ENCODE assay signal across 9 cellular contexts in the genomic region with DNA sequence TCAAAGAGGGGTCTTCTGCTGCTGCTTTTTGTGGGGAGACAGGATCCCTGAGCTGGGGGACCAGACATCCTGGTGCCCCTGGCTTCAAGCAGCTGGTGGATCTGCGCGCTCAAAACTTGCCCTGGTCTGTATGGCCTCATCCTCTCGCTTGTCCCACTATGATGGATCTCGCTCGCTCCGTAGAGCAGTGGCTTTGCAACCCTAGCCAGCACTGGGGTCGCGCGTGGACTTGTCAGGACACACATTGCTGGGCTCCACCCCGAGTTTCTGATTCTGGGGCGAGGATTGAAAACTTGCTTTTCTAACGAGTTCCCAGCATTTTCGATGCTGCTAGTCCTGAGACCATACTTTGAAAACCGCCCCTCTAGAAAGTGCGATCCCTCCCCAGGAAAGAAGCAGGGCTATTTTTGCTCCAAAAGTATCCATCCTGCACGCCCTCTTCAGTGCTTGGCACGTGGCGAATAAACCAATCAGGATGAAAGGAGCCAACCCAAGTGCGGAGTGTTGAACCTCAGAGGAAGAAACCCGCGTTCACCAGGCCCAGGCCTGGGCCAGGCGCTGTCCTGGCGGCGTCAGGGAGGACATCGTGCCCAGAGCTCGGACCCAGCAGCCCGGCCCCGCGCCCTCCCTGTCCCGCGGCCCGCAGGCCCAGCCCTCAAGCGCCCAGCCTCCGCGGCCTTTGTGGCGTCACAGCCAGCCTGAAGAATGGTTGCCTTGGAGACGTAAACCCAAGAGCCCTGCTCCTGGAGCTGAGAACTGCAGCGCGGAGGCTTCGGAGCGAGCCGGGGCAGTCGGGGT. TPM values are rescaled to one million over a fixed set of nuclear protein-coding genes. Genes with fewer than 3 reads are reported as not detected.
DNase-seq lines count a peak whose midpoint lies in the region; ATAC-seq lines count a peak whose summit lies in the region.
"Had no signal": no experiment of that assay in that cellular context is flagged by ENCODE, and none has a peak within 500 bp of the region (broad histone marks: within the 10 kb centered on the region; RNA-seq: fewer than 3 reads in every experiment).

TSS of gene CFAP100 (plus strand) at position 731 of the 798 bp plus-strand sequence. CDS start 1,092 bp downstream, outside the sequence.

- peaks cover 4% of the 10 kb centered on the region for H3K4me1 Mint-ChIP-seq in activated CD4-positive, alpha-beta memory T cell treated with anti-CD3 and anti-CD28 coated beads, Interleukin-2, amount 10 ng/mL, durations not matched to agents 7 days and 5 days

- ATAC-seq in esophagus mucosa: no peak

- H3K9ac ChIP-seq in skeletal muscle tissue (ENCODE audit: low read depth in 1 of 3, low read length in 3 of 3): peak within 1 kb of the TSS in 1 of 3 donors; percentile 45

- H3K27ac ChIP-seq in caudate nucleus (ENCODE audit: low read depth, low read length) (peak within 1 kb of the TSS; percentile 46), skeletal muscle tissue (ENCODE audit: low read depth, low read length) (no peak within 1 kb of the TSS)

- no peaks in the 10 kb centered on the region for H3K36me3 ChIP-seq in skeletal muscle tissue (ENCODE audit: control insufficient read depth in 3 of 3, insufficient read depth in 3 of 3, low read length in 3 of 3)

- peak within 1 kb of the TSS in 2 of 3 donors; percentile 14 to 35 for H3K4me3 ChIP-seq in skeletal muscle tissue (ENCODE audit: low read length in 3 of 3)

- H3K36me3 Mint-ChIP-seq in activated CD4-positive, alpha-beta memory T cell treated with anti-CD3 and anti-CD28 coated beads, Interleukin-2, amount 10 ng/mL, durations not matched to agents 7 days and 5 days (ENCODE audit: low read depth): no peaks in the 10 kb centered on the region

- H3K27me3 ChIP-seq in skeletal muscle tissue (ENCODE audit: control insufficient read depth in 3 of 3, insufficient read depth in 3 of 3, low read length in 3 of 3): peaks cover 15 to 23% (median 17%) of the 10 kb centered on the region in 3 donors

- H3K4me3 Mint-ChIP-seq in activated CD4-positive, alpha-beta memory T cell treated with anti-CD3 and anti-CD28 coated beads, Interleukin-2, amount 10 ng/mL, durations not matched to agents 7 days and 5 days: no peak within 1 kb of the TSS

- no peaks in the 10 kb centered on the region for H3K9me3 ChIP-seq in skeletal muscle tissue (ENCODE audit: control insufficient read depth in 3 of 3, low read length in 3 of 3)

- CTCF ChIA-PET in activated CD4-positive, alpha-beta memory T cell treated with anti-CD3 and anti-CD28 coated beads, Interleukin-2, amount 10 ng/mL, durations not matched to agents 7 days and 5 days (lab: Charles Lee): no interaction called here

- H3K27ac Mint-ChIP-seq in activated CD4-positive, alpha-beta memory T cell treated with anti-CD3 and anti-CD28 coated beads, Interleukin-2, amount 10 ng/mL, durations not matched to agents 7 days and 5 days: no peak within 1 kb of the TSS

- peaks cover 5 to 8% (median 5%) of the 10 kb centered on the region in 3 donors for H3K4me1 ChIP-seq in skeletal muscle tissue (ENCODE audit: control insufficient read depth in 3 of 3, insufficient read depth in 3 of 3, low read length in 3 of 3)

- H3K9me3 Mint-ChIP-seq in activated CD4-positive, alpha-beta memory T cell treated with anti-CD3 and anti-CD28 coated beads, Interleukin-2, amount 10 ng/mL, durations not matched to agents 7 days and 5 days: no peaks in the 10 kb centered on the region

- peaks cover 46% of the 10 kb centered on the region for H3K27me3 Mint-ChIP-seq in activated CD4-positive, alpha-beta memory T cell treated with anti-CD3 and anti-CD28 coated beads, Interleukin-2, amount 10 ng/mL, durations not matched to agents 7 days and 5 days

- POLR2A ChIA-PET in activated CD4-positive, alpha-beta memory T cell treated with anti-CD3 and anti-CD28 coated beads, Interleukin-2, amount 10 ng/mL, durations not matched to agents 7 days and 5 days (lab: Charles Lee): no interaction called here

- DNase-seq in NCI-H1092 (lab: John Stamatoyannopoulos, UW) (peak; percentile 79), caudate nucleus (lab: John Stamatoyannopoulos, UW) (peak in 46 of 61 donors; percentile 10 to 84 (median 42)), iPS-NIHi11 (ENCODE audit: low spot score) (peak; percentile 86), NCI-H1694 (lab: John Stamatoyannopoulos, UW) (no peak), AML-193 (lab: John Stamatoyannopoulos, UW) (no peak)
- DNase-seq in activated CD4-positive, alpha-beta memory T cell treated with anti-CD3 and anti-CD28 coated beads, Interleukin-2, amount 10 ng/mL, durations not matched to agents 7 days and 5 days: no peak

RNA-seq across cellular contexts. Expression of gene CFAP100, which starts in this region (rescaled TPM):
- total RNA-seq in skeletal muscle tissue (not detected), esophagus mucosa (not detected)
- total RNA-seq in activated CD4-positive, alpha-beta memory T cell treated with anti-CD3 and anti-CD28 coated beads, Interleukin-2, amount 10 ng/mL, durations not matched to agents 7 days and 5 days: not detected
- total RNA-seq: kidney epithelial cell had no signal

Comparison
In these comparisons a context has a peak if more than half of its experiments do, and no peak if none do; other contexts are left out.
1. DNase-seq: peak in NCI-H1092 (single experiment), caudate nucleus (46 of 61) and iPS-NIHi11 (single experiment); none in NCI-H1694 (single experiment), activated CD4-positive, alpha-beta memory T cell treated with anti-CD3 and anti-CD28 coated beads, Interleukin-2, amount 10 ng/mL, durations not matched to agents 7 days and 5 days (single experiment) and AML-193 (0 of 2).